ENCODE assay signal across 8 cellular contexts in the genomic region with DNA sequence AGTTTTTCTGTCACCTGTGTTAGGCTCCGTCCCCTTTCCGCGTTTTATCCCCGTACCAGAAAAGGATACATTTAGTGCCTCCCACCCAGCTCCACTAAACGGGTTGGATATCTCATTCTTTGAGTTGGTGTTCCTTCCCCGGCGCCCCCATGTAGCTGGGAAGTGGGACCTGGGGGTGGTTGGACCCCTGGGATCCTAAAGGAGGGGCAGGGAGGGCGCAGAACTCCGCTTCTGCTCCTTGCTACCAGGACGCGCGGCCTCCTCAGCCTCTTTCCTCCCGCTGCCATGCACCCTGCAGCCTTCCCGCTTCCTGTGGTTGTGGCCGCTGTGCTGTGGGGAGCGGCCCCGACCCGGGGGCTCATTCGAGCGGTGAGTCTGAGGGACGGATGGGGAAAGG. TPM values are rescaled to one million over a fixed set of nuclear protein-coding genes. Genes with fewer than 3 reads are reported as not detected.
A peak's percentile ranks its signal among the peaks of the same experiment; 100 is the strongest.
DNase-seq lines count a peak whose midpoint lies in the region; ATAC-seq and TF ChIP-seq lines count a peak whose summit lies in the region.

No MANE protein-coding gene starts in this region.

- intact Hi-C loops in esophagus squamous epithelium (cut with DNase I) = no loop called here
- intact Hi-C loops in prostate gland (cut with DNase I) = no loop called here

- no peak for TF ChIP-seq CTCF in esophagus squamous epithelium (IDR thresholded peaks at IDR 0.05)
- no peak for TF ChIP-seq CTCF in prostate gland (IDR thresholded peaks at IDR 0.05)

- peak overlapping the region; percentile 64 to 75 (median 72) for H3K4me3 ChIP-seq in esophagus squamous epithelium
- peak overlapping the region; percentile 75 to 82 for H3K4me3 ChIP-seq in prostate gland

- no peaks in the 10 kb centered on the region for H3K9me3 ChIP-seq in esophagus squamous epithelium
- no peaks in the 10 kb centered on the region for H3K9me3 ChIP-seq in prostate gland

- peaks cover 45 to 74% (median 47%) of the 10 kb centered on the region in 3 donors for H3K4me1 ChIP-seq in esophagus squamous epithelium
- peaks cover 16% of the 10 kb centered on the region for H3K4me1 ChIP-seq in prostate gland (replicated peaks)

- peak; percentile 57 for DNase-seq in DMS 273 (lab: John Stamatoyannopoulos, UW; ENCODE audit: unreplicated experiment)
- no peak for DNase-seq in DMS 273 treated with DMSO at 0.1 percent for 48 hours (lab: John Stamatoyannopoulos, UW)
- DNase-seq in activated CD8-positive, alpha-beta memory T cell treated with anti-CD3 and anti-CD28 coated beads, Interleukin-2, amount 50 U/mL, for 4 hours = peak; percentile 41
- no peak for DNase-seq in esophagus squamous epithelium (lab: John Stamatoyannopoulos, UW)
- DNase-seq in prostate gland (ENCODE audit: low spot score) = no peak
- no peak for DNase-seq in ureter (ENCODE audit: low spot score)

- H3K27me3 ChIP-seq in esophagus squamous epithelium = no peaks in the 10 kb centered on the region
- no peaks in the 10 kb centered on the region for H3K27me3 ChIP-seq in prostate gland (replicated peaks; ENCODE audit: insufficient read depth)

- WGBS in esophagus squamous epithelium, 2 donors = 0% methylated on average over 6 to 7 of the region's 21 CpGs
- WGBS in prostate gland = under 1% methylated on average over 21 of the region's 21 CpGs

- no peak for TF ChIP-seq POLR2A in esophagus squamous epithelium (IDR thresholded peaks at IDR 0.05)
- TF ChIP-seq POLR2A in prostate gland (IDR thresholded peaks at IDR 0.05) = no peak

- peak overlapping the region; percentile 89 to 97 (median 94) for H3K27ac ChIP-seq in esophagus squamous epithelium
- H3K27ac ChIP-seq in prostate gland = peak overlapping the region; percentile 85 to 95

- H3K36me3 ChIP-seq in esophagus squamous epithelium (peaks cover 18 to 71% (median 23%) of the 10 kb centered on the region in 3 donors), prostate gland (peaks cover 0 to 10% of the 10 kb centered on the region in 2 donors)

- ATAC-seq in HG02571 (IDR thresholded peaks at IDR 0.05; ENCODE audit: unreplicated experiment) (no peak), HG03469 (IDR thresholded peaks at IDR 0.05; ENCODE audit: unreplicated experiment) (no peak)

RNA-seq across cellular contexts. Expression of a gene that starts 0.6 kb away (rescaled TPM):
- 10 to 100 TPM; 42.3 to 57.4 (median 54.2) TPM for total RNA-seq in esophagus squamous epithelium
- total RNA-seq in prostate gland = 100 to 1,000 TPM in 1 of 2 donors, 10 to 100 TPM in 1; 78.7 to 138 TPM
- 129 TPM for total RNA-seq in ureter

RNA-seq across cellular contexts. Expression of a gene that starts 0.8 kb away (rescaled TPM):
- total RNA-seq in esophagus squamous epithelium = 10 to 100 TPM; 29.3 to 54.2 (median 42.2) TPM
- total RNA-seq in prostate gland = 10 to 100 TPM; 40.5 to 68.0 TPM
- 62.0 TPM for total RNA-seq in ureter

RNA-seq across cellular contexts. Expression of a gene that starts 7.7 kb away (rescaled TPM):
- 100 to 1,000 TPM; 520 to 970 (median 715) TPM for total RNA-seq in esophagus squamous epithelium
- total RNA-seq in prostate gland = 1,000 to 10,000 TPM in 1 of 2 donors, 100 to 1,000 TPM in 1; 646 to 1,039 TPM
- 598 TPM for total RNA-seq in ureter

RNA-seq across cellular contexts. Expression of a gene that starts 8.5 kb away (rescaled TPM):
- total RNA-seq in esophagus squamous epithelium = not detected
- not detected for total RNA-seq in prostate gland
- not detected for total RNA-seq in ureter

RNA-seq across cellular contexts. Expression of a gene that starts 10.3 kb away (rescaled TPM):
- total RNA-seq in esophagus squamous epithelium (1 to 10 TPM in 2 of 4 donors, under 1 TPM in 1, not detected in 1; 0.31 to 3.6 (median 1.5) TPM), prostate gland (10 to 100 TPM in 1 of 2 donors, 1 to 10 TPM in 1; 9.7 to 10.2 TPM), ureter (6.2 TPM)

Comparison
In these comparisons a context has a peak if more than half of its experiments do, and no peak if none do; other contexts are left out.
1. DNase-seq: peak in DMS 273 (single experiment) and activated CD8-positive, alpha-beta memory T cell treated with anti-CD3 and anti-CD28 coated beads, Interleukin-2, amount 50 U/mL, for 4 hours (single experiment); none in DMS 273 treated with DMSO at 0.1 percent for 48 hours (single experiment), esophagus squamous epithelium (single experiment), prostate gland (single experiment) and ureter (single experiment).